32 cellular contexts compared by ENCODE assay signal in the genomic region with DNA sequence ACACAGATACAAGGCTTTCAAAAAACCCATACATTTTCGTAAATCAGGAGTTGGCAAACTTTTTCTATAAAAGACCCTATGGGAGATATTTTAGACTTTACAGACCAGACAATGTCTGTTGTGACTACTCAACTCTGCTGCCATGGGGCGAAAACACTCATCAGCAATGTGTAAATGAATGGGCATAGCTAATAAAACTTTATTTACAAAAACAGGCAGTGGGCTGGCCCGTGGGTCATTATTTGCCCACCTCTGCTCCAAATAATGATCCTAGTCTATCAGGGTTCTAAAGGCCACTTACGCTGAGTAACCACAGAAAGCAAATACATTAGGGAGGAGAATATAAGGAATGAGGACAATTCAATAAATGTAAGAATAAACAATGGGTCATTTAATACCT.
"Had no signal": no experiment of that assay in that cellular context is flagged by ENCODE, and none has a peak within 500 bp of the region (broad histone marks: within the 10 kb centered on the region; RNA-seq: fewer than 3 reads in every experiment).

No MANE protein-coding gene starts in this region.

- H3K4me3 ChIP-seq: adrenal gland, body of pancreas, breast epithelium had no signal

- H3K9me3 ChIP-seq: adrenal gland, body of pancreas, breast epithelium had no signal

- H3K4me1 ChIP-seq: body of pancreas, breast epithelium had no signal

- DNase-seq: activated B cell treated with CpG ODN at 0.5 μM for 24 hours; activated CD4-positive, alpha-beta memory T cell treated with anti-CD3 and anti-CD28 coated beads for 36 hours; activated CD4-positive, alpha-beta T cell treated with anti-CD3 and anti-CD28 coated beads for 4 hours; activated CD4-positive, alpha-beta T cell treated with anti-CD3 and anti-CD28 coated beads, Interleukin-2, amount 10 ng/mL, durations not matched to agents 24 days and 14 days; activated CD4-positive, alpha-beta T cell treated with anti-CD3 and anti-CD28 coated beads, Interleukin-2, amount 50 U/mL, for 1 hour; activated CD4-positive, alpha-beta T cell treated with anti-CD3 and anti-CD28 coated beads, Interleukin-2, amount 50 U/mL, for 4 hours; activated CD4-positive, CD25-positive, alpha-beta regulatory T cell treated with anti-CD3 and anti-CD28 coated beads, Interleukin-2, amount 50 U/mL, for 72 hours; activated CD8-positive, alpha-beta memory T cell treated with anti-CD3 and anti-CD28 coated beads, Interleukin-2, amount 50 U/mL, for 4 hours; activated CD8-positive, alpha-beta T cell treated with anti-CD3 and anti-CD28 coated beads for 36 hours; activated effector memory CD4-positive, alpha-beta T cell treated with anti-CD3 and anti-CD28 coated beads, Interleukin-2, amount 50 U/mL, for 16 hours; activated gamma-delta T cell treated with Interleukin-2 at 50 U/mL for 16 hours; activated naive CD4-positive, alpha-beta T cell; activated naive CD4-positive, alpha-beta T cell treated with anti-CD3 and anti-CD28 coated beads for 36 hours; activated naive CD4-positive, alpha-beta T cell treated with anti-CD3 and anti-CD28 coated beads, Interleukin-2, amount 50 U/mL, for 16 hours; activated naive CD8-positive, alpha-beta T cell treated with anti-CD3 and anti-CD28 coated beads for 36 hours; activated T-cell treated with anti-CD3 and anti-CD28 coated beads for 4 hours; activated T-cell treated with anti-CD3 and anti-CD28 coated beads, Interleukin-2, amount 50 U/mL, for 1 hour; activated T-cell treated with anti-CD3 and anti-CD28 coated beads, Interleukin-2, amount 50 U/mL, for 4 hours; activated T-cell treated with anti-CD3 and anti-CD28 coated beads, Interleukin-2, amount 50 U/mL, for 72 hours; adrenal gland; amniotic stem cell; aorta; body of pancreas; brain microvascular endothelial cell; central memory CD4-positive, alpha-beta T cell; T-helper 2 cell; T-helper 9 cell had no signal

- H3K27ac ChIP-seq: adrenal gland, body of pancreas, brain microvascular endothelial cell, breast epithelium, VCaP had no signal

- ATAC-seq: activated CD8-positive, alpha-beta T cell treated with anti-CD3 and anti-CD28 coated beads for 36 hours; activated naive CD4-positive, alpha-beta T cell treated with anti-CD3 and anti-CD28 coated beads, Interleukin-2, amount 50 U/mL, for 72 hours; activated T-cell treated with anti-CD3 and anti-CD28 coated beads, Interleukin-2, amount 50 U/mL, for 4 hours; activated T-cell treated with anti-CD3 and anti-CD28 coated beads, Interleukin-2, amount 50 U/mL, for 72 hours; activated T-helper 17 cell treated with anti-CD3 and anti-CD28 coated beads, Interleukin-2, amount 50 U/mL, for 72 hours; body of pancreas had no signal

- H3K27me3 ChIP-seq: adrenal gland, body of pancreas, brain microvascular endothelial cell had no signal

- H3K36me3 ChIP-seq: adrenal gland, brain microvascular endothelial cell, breast epithelium had no signal

- FAIRE-seq: TTC549 had no signal
